In genomic region chr7:51123322-51124021, GRCh38 we compare ENCODE assay signal across 8 cellular contexts.
A peak's percentile ranks its signal among the peaks of the same experiment; 100 is the strongest.
DNase-seq lines count a peak whose midpoint lies in the region; ATAC-seq and TF ChIP-seq lines count a peak whose summit lies in the region.

No MANE protein-coding gene starts in this region.

- H3K4me1 ChIP-seq in RWPE2 (ENCODE audit: insufficient read depth, poor library complexity, severe bottlenecking) (peaks cover 10% of the 10 kb centered on the region), mammary epithelial cell (ENCODE audit: insufficient read depth, low read length) (peaks cover 24% of the 10 kb centered on the region)

- intact Hi-C loops in mammary epithelial cell (cut with micrococcal nuclease), result no loop called here

- TF ChIP-seq CTCF in RWPE2 (IDR thresholded peaks at IDR 0.05; ENCODE audit: poor library complexity, severe bottlenecking), result no peak
- no peak for TF ChIP-seq CTCF in mammary epithelial cell (conservative IDR thresholded peaks at IDR 0.05 in 1 of 2, IDR thresholded peaks at IDR 0.05 in 1 of 2; ENCODE audit: extremely low read depth in 1 of 2, insufficient read depth in 1 of 2, low read depth in 1 of 2, low read length in 2 of 2)
- TF ChIP-seq CTCF in omental fat pad (IDR thresholded peaks at IDR 0.05), result no peak
- no peak for TF ChIP-seq CTCF in GM13977 (IDR thresholded peaks at IDR 0.05; ENCODE audit: extremely low read depth, insufficient read depth, missing control alignments)

- H3K27ac ChIP-seq in RWPE2 (ENCODE audit: poor library complexity, severe bottlenecking) (peak overlapping the region; percentile 38), mammary epithelial cell (ENCODE audit: insufficient read depth, low read depth, low read length) (peak overlapping the region; percentile 35)

- H3K36me3 ChIP-seq in RWPE2 (ENCODE audit: low read depth) (no peaks in the 10 kb centered on the region), mammary epithelial cell (ENCODE audit: insufficient read depth, low read length) (no peaks in the 10 kb centered on the region)

- ATAC-seq in RWPE2 (ENCODE audit: low read depth) (peak; percentile 100), omental fat pad (ENCODE audit: low FRiP score) (peak; percentile 60), GM19351 (IDR thresholded peaks at IDR 0.05; ENCODE audit: unreplicated experiment) (no peak), HG03139 (IDR thresholded peaks at IDR 0.05; ENCODE audit: unreplicated experiment) (no peak)

- H3K4me2 ChIP-seq in mammary epithelial cell (ENCODE audit: insufficient read depth, low read depth, low read length), result peak overlapping the region; percentile 48

- CTCF ChIA-PET in mammary epithelial cell (lab: Charles Lee; ENCODE audit: low non-redundant PET), result no interaction called here

- no peaks in the 10 kb centered on the region for H3K79me2 ChIP-seq in mammary epithelial cell (ENCODE audit: insufficient read depth, low read length)

- in situ Hi-C loops in G401 (cut with HindIII; ENCODE audit: low sequenced_read_pairs) (no loop called here), mammary epithelial cell (cut with MboI; ENCODE audit: low sequenced_read_pairs in 2 of 2) (no loop called here), GM13977 (cut with MboI; ENCODE audit: low pct_unique_long_range_greater_than_20kb, low sequenced_read_pairs, unreplicated experiment) (no loop called here)

- 3% methylated on average over 3 of the region's 3 CpGs for WGBS in mammary epithelial cell (ENCODE audit: low coverage, missing lambda C conversion rate)

- H4K20me1 ChIP-seq in mammary epithelial cell (ENCODE audit: insufficient read depth, low read length), result no peaks in the 10 kb centered on the region

- H3K9ac ChIP-seq in mammary epithelial cell (ENCODE audit: insufficient read depth, low read length), result no peak overlapping the region

- H3K9me3 ChIP-seq in RWPE2 (ENCODE audit: severe bottlenecking) (no peaks in the 10 kb centered on the region), mammary epithelial cell (replicated peaks; ENCODE audit: insufficient read depth, low read length) (no peaks in the 10 kb centered on the region)

- H3K4me3 ChIP-seq in RWPE2 (ENCODE audit: severe bottlenecking) (no peak overlapping the region), mammary epithelial cell (replicated peaks in 1 of 3; ENCODE audit: insufficient read depth in 1 of 3, low read depth in 2 of 3, low read length in 3 of 3) (no peak overlapping the region)

- H3K27me3 ChIP-seq in RWPE2 (ENCODE audit: insufficient read depth, poor library complexity, severe bottlenecking) (no peaks in the 10 kb centered on the region), mammary epithelial cell (ENCODE audit: insufficient read depth, low read length) (no peaks in the 10 kb centered on the region)

- dilution Hi-C loops in mammary epithelial cell (cut with HindIII; ENCODE audit: low sequenced_read_pairs), result no loop called here

- BruUV-seq in mammary epithelial cell (replicated peaks; lab: Mats Ljungman, UMichigan), result no TSS peak

- peak; percentile 41 for DNase-seq in G401 (ENCODE audit: low spot score)
- peak; percentile 93 for DNase-seq in RWPE2 (ENCODE audit: low spot score)
- peak; percentile 95 for DNase-seq in mammary epithelial cell
- DNase-seq in omental fat pad (ENCODE audit: low spot score), result no peak
- no peak for DNase-seq in GM13977 (ENCODE audit: low spot score)
- DNase-seq in cerebellar nuclear complex (lab: John Stamatoyannopoulos, UW), result no peak

- no peak overlapping the region for H2AFZ ChIP-seq in mammary epithelial cell (ENCODE audit: low read depth, low read length)

Comparison
In these comparisons a context has a peak if more than half of its experiments do, and no peak if none do; other contexts are left out.
1. DNase-seq: peak in G401 (single experiment), RWPE2 (single experiment) and mammary epithelial cell (single experiment); none in omental fat pad (single experiment), GM13977 (single experiment) and cerebellar nuclear complex (0 of 2).
2. ATAC-seq: peak in RWPE2 (single experiment) and omental fat pad (single experiment); none in GM19351 (single experiment) and HG03139 (single experiment).